24 cellular contexts compared by ENCODE assay signal in the genomic region with DNA sequence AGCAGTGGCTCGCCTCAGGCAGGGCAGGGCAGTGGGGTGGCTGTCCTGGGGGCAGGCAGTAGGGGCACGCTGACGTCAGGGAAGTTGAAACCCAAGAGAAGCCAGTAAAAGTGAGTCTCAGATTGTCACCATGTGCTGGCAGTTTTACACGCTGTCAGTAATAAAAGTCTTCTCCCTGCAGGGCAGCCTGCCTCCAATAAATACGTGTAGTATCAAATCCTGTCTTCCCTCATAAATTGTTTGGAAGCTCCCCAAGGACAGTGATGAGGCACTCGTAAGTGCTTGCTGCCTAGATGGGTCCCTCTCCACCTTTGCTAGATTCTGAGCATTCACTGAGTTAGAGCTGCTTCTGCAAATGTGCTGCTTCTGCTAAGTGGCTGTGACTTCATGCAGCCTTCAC.
"Had no signal": no experiment of that assay in that cellular context is flagged by ENCODE, and none has a peak within 500 bp of the region (broad histone marks: within the 10 kb centered on the region; RNA-seq: fewer than 3 reads in every experiment).

No MANE protein-coding gene starts in this region.

- H3K9me3 Mint-ChIP-seq: memory B cell; mesothelial cell of epicardium; naive B cell; natural killer cell treated with Interleukin-12 subunit alpha and Interleukin-12 subunit beta and Interleukin-15 and Interleukin-18, amount 100 ng/mL, for 72 hours; neural progenitor cell; stimulated activated naive B cell treated with anti-CD40 and anti-IgM and Interleukin-4, amounts not matched to agents 10 μg/mL and 1 μg/mL and 100 μg/mL, for 72 hours had no signal

- H3K27ac Mint-ChIP-seq: memory B cell; mesothelial cell of epicardium; naive B cell; natural killer cell treated with Interleukin-12 subunit alpha and Interleukin-12 subunit beta and Interleukin-15 and Interleukin-18, amount 100 ng/mL, for 72 hours; neural progenitor cell; stimulated activated naive B cell treated with anti-CD40 and anti-IgM and Interleukin-4, amounts not matched to agents 10 μg/mL and 1 μg/mL and 100 μg/mL, for 72 hours had no signal

- H3K4me3 ChIP-seq: coronary artery, esophagus squamous epithelium, lung, mucosa of descending colon, neural progenitor cell, right lobe of liver, stomach, thyroid gland, vagina had no signal

- H3K27me3 ChIP-seq: esophagus squamous epithelium, neural progenitor cell, right lobe of liver, stomach, thyroid gland, vagina had no signal

- H3K27me3 Mint-ChIP-seq: memory B cell; naive B cell; natural killer cell treated with Interleukin-12 subunit alpha and Interleukin-12 subunit beta and Interleukin-15 and Interleukin-18, amount 100 ng/mL, for 72 hours; stimulated activated naive B cell treated with anti-CD40 and anti-IgM and Interleukin-4, amounts not matched to agents 10 μg/mL and 1 μg/mL and 100 μg/mL, for 72 hours had no signal

- H3K36me3 ChIP-seq: neural progenitor cell had no signal

- DNase-seq: dermis blood vessel endothelial cell; effector memory CD4-positive, alpha-beta T cell; erythroblast; esophagus squamous epithelium; kidney; mucosa of descending colon; naive B cell; retina; right lobe of liver; small intestine; stimulated activated CD4-positive, alpha-beta T cell treated with anti-CD3 and anti-CD28 coated beads, Interleukin-15, amount 100 ng/mL, for 24 hours; stimulated activated CD4-positive, alpha-beta T cell treated with anti-CD3 and anti-CD28 coated beads, Interleukin-2, amount 100 ng/mL, for 48 hours; stimulated activated naive B cell treated with anti-CD40 and anti-IgM and Interleukin-4, amounts not matched to agents 10 μg/mL and 1 μg/mL and 100 μg/mL, for 72 hours; stomach; thyroid gland; trophoblast cell had no signal

- H3K4me1 ChIP-seq: esophagus squamous epithelium, neural progenitor cell, right lobe of liver, stomach, thyroid gland, vagina had no signal

- H3K9me3 ChIP-seq: esophagus squamous epithelium, mucosa of descending colon, right lobe of liver, stomach, thyroid gland, vagina had no signal

- H3K4me3 Mint-ChIP-seq: memory B cell; mesothelial cell of epicardium; naive B cell; natural killer cell treated with Interleukin-12 subunit alpha and Interleukin-12 subunit beta and Interleukin-15 and Interleukin-18, amount 100 ng/mL, for 72 hours; neural progenitor cell; stimulated activated naive B cell treated with anti-CD40 and anti-IgM and Interleukin-4, amounts not matched to agents 10 μg/mL and 1 μg/mL and 100 μg/mL, for 72 hours had no signal

- ATAC-seq: left lobe of liver; mucosa of descending colon; natural killer cell treated with Interleukin-12 subunit alpha and Interleukin-12 subunit beta and Interleukin-15 and Interleukin-18, amount 100 ng/mL, for 72 hours; right lobe of liver; stimulated activated naive B cell treated with anti-CD40 and anti-IgM and Interleukin-4, amounts not matched to agents 10 μg/mL and 1 μg/mL and 100 μg/mL, for 72 hours had no signal

- H3K4me1 Mint-ChIP-seq: mesothelial cell of epicardium had no signal

- H3K27ac ChIP-seq: coronary artery, esophagus squamous epithelium, neural progenitor cell, right lobe of liver, stomach, thyroid gland, vagina had no signal
